ENCODE assay signal across 1 cellular context in genomic region chr14:105105158-105105557, GRCh38.
TF ChIP-seq lines count a peak whose summit lies in the region.

No MANE protein-coding gene starts in this region.

TF ChIP-seq in IMR-90, 13 proteins besides CTCF, POLR2A, EP300 and RAD21 (continued from another document):
- 0 out of 2 replicates have a peak, but pooled peaks have one; percentile 44 for TF ChIP-seq CEBPB (IDR thresholded peaks at IDR 0.05; ENCODE audit: low read depth, low read length)
- no peak for TF ChIP-seq CHD1 (IDR thresholded peaks at IDR 0.05; ENCODE audit: low read depth, low read length)
- TF ChIP-seq RCOR1 (IDR thresholded peaks at IDR 0.05; ENCODE audit: insufficient replicate concordance, low read length), result no peak
- TF ChIP-seq USF2 (IDR thresholded peaks at IDR 0.05; ENCODE audit: low read depth, low read length), result no peak
- no peak for TF ChIP-seq FOS (IDR thresholded peaks at IDR 0.05; ENCODE audit: low read depth, low read length)
